In the genomic region with DNA sequence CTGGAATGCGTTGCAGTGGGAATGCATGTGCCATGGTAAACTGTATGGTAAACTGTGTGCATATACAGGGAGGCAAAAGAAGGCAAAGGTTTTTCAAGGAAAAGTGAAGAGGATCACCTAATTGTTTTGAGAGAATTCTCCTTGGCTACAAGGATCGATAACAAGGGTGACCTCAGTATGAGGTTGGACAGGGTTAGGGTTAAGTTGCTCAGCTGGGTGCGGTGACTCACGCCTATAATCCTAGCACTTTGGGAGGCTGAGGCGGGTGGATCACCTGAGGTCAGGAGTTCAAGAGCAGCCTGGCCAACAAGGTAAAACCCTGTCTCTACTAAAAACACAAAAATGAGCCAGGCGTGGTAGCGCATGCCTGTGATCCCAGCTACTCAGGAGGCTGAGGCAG, we compare ENCODE assay signal across 1 cellular context. TPM values are rescaled to one million over a fixed set of nuclear protein-coding genes. Genes with fewer than 3 reads are reported as not detected.
"Had no signal": no experiment of that assay in that cellular context is flagged by ENCODE, and none has a peak within 500 bp of the region (broad histone marks: within the 10 kb centered on the region; RNA-seq: fewer than 3 reads in every experiment).

No MANE protein-coding gene starts in this region.

RNA-seq across cellular contexts. Expression of a gene that starts 43.3 kb away (rescaled TPM):
- total RNA-seq: SK-MEL-5 had no signal
